1 cellular context compared by ENCODE assay signal in genomic region chr1:153633747-153634665, GRCh38.
TF ChIP-seq lines count a peak whose summit lies in the region.

Gene CHTOP (plus strand): TSS chr1:153634066. CDS start chr1:153636589, 2,523 bp downstream.

TF ChIP-seq in HepG2, 621 proteins besides CTCF, POLR2A, EP300 and RAD21 (continued from another document and continues in another):
- no peak for TF ChIP-seq SMAD1 (CRISPR knock-in tag; IDR thresholded peaks at IDR 0.05; ENCODE audit: borderline replicate concordance, low read depth)
- no peak for TF ChIP-seq ARID3A (IDR thresholded peaks at IDR 0.05; ENCODE audit: low read depth, low read length)
- no peak for TF ChIP-seq ZNF550 (CRISPR knock-in tag; IDR thresholded peaks at IDR 0.05; ENCODE audit: borderline replicate concordance)
- TF ChIP-seq ZXDC (CRISPR knock-in tag; IDR thresholded peaks at IDR 0.05): 0 out of 2 replicates have a peak, but pooled peaks have one; percentile 30
- TF ChIP-seq TCF12 (IDR thresholded peaks at IDR 0.05): no peak
- peak; percentile 12; the same call in 1 of the 2 replicates for TF ChIP-seq TCF12 (CRISPR knock-in tag; IDR thresholded peaks at IDR 0.05)
- TF ChIP-seq TFDP2 (CRISPR knock-in tag; IDR thresholded peaks at IDR 0.05): peak; percentile 94
- 0 out of 2 replicates have a peak, but pooled peaks have one; percentile 82 for TF ChIP-seq KIAA2018 (CRISPR knock-in tag; IDR thresholded peaks at IDR 0.05; ENCODE audit: borderline replicate concordance)
- 0 out of 2 replicates have a peak, but pooled peaks have one; percentile 41 for TF ChIP-seq ZNF136 (CRISPR knock-in tag; IDR thresholded peaks at IDR 0.05; ENCODE audit: low read depth)
- TF ChIP-seq ZNF362 (CRISPR knock-in tag; IDR thresholded peaks at IDR 0.05; ENCODE audit: borderline replicate concordance): peak; percentile 32; the same call in 1 of the 2 replicates
- TF ChIP-seq ZNF749 (CRISPR knock-in tag; IDR thresholded peaks at IDR 0.05; ENCODE audit: borderline replicate concordance): no peak
- TF ChIP-seq NR2F2 (IDR thresholded peaks at IDR 0.05; ENCODE audit: borderline replicate concordance, low read depth): no peak
- peak; percentile 32; the same call in 1 of the 2 replicates for TF ChIP-seq HIC2 (CRISPR knock-in tag; IDR thresholded peaks at IDR 0.05; ENCODE audit: low read depth)
- TF ChIP-seq HNRNPK (IDR thresholded peaks at IDR 0.05; ENCODE audit: low read depth, low read length, poor library complexity, severe bottlenecking): peak; percentile 53
- TF ChIP-seq PATZ1 (CRISPR knock-in tag; IDR thresholded peaks at IDR 0.05): peak; percentile 62
- TF ChIP-seq RBFOX2 (IDR thresholded peaks at IDR 0.05; ENCODE audit: low read depth, low read length): peak; percentile 96
- TF ChIP-seq ZNF572 (CRISPR knock-in tag; IDR thresholded peaks at IDR 0.05): peak; percentile 96; the same call in 1 of the 2 replicates
- TF ChIP-seq MED1 (CRISPR knock-in tag; IDR thresholded peaks at IDR 0.05): peak; percentile 66; the same call in 1 of the 2 replicates
- no peak for TF ChIP-seq ZNF180 (CRISPR knock-in tag; IDR thresholded peaks at IDR 0.05; ENCODE audit: borderline replicate concordance, low read depth)
- TF ChIP-seq ZNF503 (CRISPR knock-in tag; IDR thresholded peaks at IDR 0.05): no peak
- TF ChIP-seq CHD2 (IDR thresholded peaks at IDR 0.05; ENCODE audit: low read depth, low read length): peak; percentile 55; the same call in 1 of the 2 replicates
- no peak; the same call in 1 of the 2 replicates for TF ChIP-seq ZNF652 (CRISPR knock-in tag; IDR thresholded peaks at IDR 0.05; ENCODE audit: borderline replicate concordance, low read depth)
- no peak for TF ChIP-seq TP53 (CRISPR knock-in tag; conservative IDR thresholded peaks at IDR 0.05)
- TF ChIP-seq HINFP (CRISPR knock-in tag; IDR thresholded peaks at IDR 0.05; ENCODE audit: low read depth): no peak; the same call in 1 of the 2 replicates
- TF ChIP-seq ATF7-NPFF (CRISPR knock-in tag; IDR thresholded peaks at IDR 0.05; ENCODE audit: low read depth): peak; percentile 74; the same call in 1 of the 2 replicates
- TF ChIP-seq E2F1 (CRISPR knock-in tag; IDR thresholded peaks at IDR 0.05): peak; percentile 93
- 0 out of 2 replicates have a peak, but pooled peaks have one; percentile 84 for TF ChIP-seq ETV6 (CRISPR knock-in tag; conservative IDR thresholded peaks at IDR 0.05)
